Comparison of ENCODE assay signal across 1 cellular context in the genomic region with DNA sequence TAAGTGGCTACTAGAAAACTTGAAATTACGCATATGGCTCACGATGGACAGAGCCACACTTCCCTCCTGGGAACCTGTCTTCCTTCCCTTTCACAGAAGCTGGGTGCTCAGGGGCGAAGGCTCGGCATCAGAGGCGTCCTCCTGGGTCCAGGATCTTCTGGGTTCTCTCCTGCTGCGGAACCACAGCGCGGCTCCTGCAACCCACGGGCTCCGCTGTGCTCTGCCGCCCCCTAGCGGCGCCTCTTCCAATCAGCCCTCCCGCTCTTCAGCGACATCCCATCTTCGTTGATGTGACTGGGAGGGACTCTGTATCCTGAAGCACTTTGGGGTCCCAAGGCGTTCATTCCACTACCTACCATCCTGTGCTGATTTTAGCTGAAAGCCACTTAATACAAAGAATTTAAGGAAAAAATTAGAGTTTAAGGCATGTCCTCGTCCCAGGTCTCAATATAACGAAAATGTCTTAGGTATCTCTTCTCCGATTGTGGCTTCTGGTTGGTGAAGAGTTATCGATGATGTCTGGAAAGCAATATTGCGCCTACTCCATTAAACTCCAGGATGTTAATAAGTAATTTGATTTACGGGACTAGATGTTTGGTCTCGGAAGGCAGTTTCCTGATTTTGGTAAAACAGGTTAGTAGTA.
TF ChIP-seq lines count a peak whose summit lies in the region.

No MANE protein-coding gene starts in this region.

TF ChIP-seq in SK-N-SH treated with all-trans-retinoic acid at 6 μM for 48 hours, 23 proteins besides CTCF, POLR2A, EP300 and RAD21 (continued from another document):
- TF ChIP-seq ESRRG (CRISPR knock-in tag; IDR thresholded peaks at IDR 0.05): no peak
- no peak for TF ChIP-seq ZC3H10 (CRISPR knock-in tag; IDR thresholded peaks at IDR 0.05)
